19 cellular contexts compared by ENCODE assay signal in genomic region chr17:78265121-78265520, GRCh38. TPM values are rescaled to one million over a fixed set of nuclear protein-coding genes. Genes with fewer than 3 reads are reported as not detected.
"Had no signal": no experiment of that assay in that cellular context is flagged by ENCODE, and none has a peak within 500 bp of the region (broad histone marks: within the 10 kb centered on the region; RNA-seq: fewer than 3 reads in every experiment).

No MANE protein-coding gene starts in this region.

- H3K9me3 Mint-ChIP-seq: activated naive CD4-positive, alpha-beta T cell treated with anti-CD3 and anti-CD28 coated beads, Interleukin-2, amount 50 U/mL, for 72 hours; memory B cell; natural killer cell treated with Interleukin-12 subunit alpha and Interleukin-12 subunit beta and Interleukin-15 and Interleukin-18, amount 100 ng/mL, for 72 hours; stimulated activated naive CD8-positive, alpha-beta T cell treated with anti-CD3 and anti-CD28 coated beads, Interleukin-15, amount 100 ng/mL, for 72 hours had no signal

- H3K27me3 ChIP-seq: colonic mucosa, hepatocyte, testis had no signal

- DNase-seq: activated CD4-positive, alpha-beta T cell treated with anti-CD3 and anti-CD28 coated beads, Interleukin-2, amount 50 U/mL, for 48 hours; activated CD4-positive, CD25-positive, alpha-beta regulatory T cell treated with anti-CD3 and anti-CD28 coated beads, Interleukin-2, amount 50 U/mL, for 72 hours; activated effector memory CD4-positive, alpha-beta T cell treated with Interleukin-2 at 50 U/mL for 16 hours; amniotic stem cell; central memory CD4-positive, alpha-beta T cell; colonic mucosa; islet precursor cell; nucleus accumbens; stimulated activated naive CD8-positive, alpha-beta T cell treated with anti-CD3 and anti-CD28 coated beads, Interleukin-15, amount 100 ng/mL, for 72 hours; T1000; testis had no signal

- H3K4me1 ChIP-seq: colonic mucosa, prostate gland had no signal

- ATAC-seq: activated naive CD4-positive, alpha-beta T cell treated with anti-CD3 and anti-CD28 coated beads, Interleukin-2, amount 50 U/mL, for 72 hours; natural killer cell treated with Interleukin-12 subunit alpha and Interleukin-12 subunit beta and Interleukin-15 and Interleukin-18, amount 100 ng/mL, for 72 hours; sciatic nerve; stimulated activated naive CD8-positive, alpha-beta T cell treated with anti-CD3 and anti-CD28 coated beads, Interleukin-15, amount 100 ng/mL, for 72 hours had no signal

- H3K36me3 ChIP-seq: colonic mucosa, esophagus muscularis mucosa, prostate gland had no signal

- H3K27ac ChIP-seq: colonic mucosa, esophagus muscularis mucosa, hepatocyte, prostate gland, testis had no signal

- H3K9me3 ChIP-seq: colonic mucosa, esophagus muscularis mucosa, prostate gland, testis had no signal

- H3K4me3 Mint-ChIP-seq: memory B cell; natural killer cell treated with Interleukin-12 subunit alpha and Interleukin-12 subunit beta and Interleukin-15 and Interleukin-18, amount 100 ng/mL, for 72 hours; stimulated activated naive CD8-positive, alpha-beta T cell treated with anti-CD3 and anti-CD28 coated beads, Interleukin-15, amount 100 ng/mL, for 72 hours had no signal

- H3K27ac Mint-ChIP-seq: memory B cell; stimulated activated naive CD8-positive, alpha-beta T cell treated with anti-CD3 and anti-CD28 coated beads, Interleukin-15, amount 100 ng/mL, for 72 hours had no signal

- H3K27me3 Mint-ChIP-seq: memory B cell; natural killer cell treated with Interleukin-12 subunit alpha and Interleukin-12 subunit beta and Interleukin-15 and Interleukin-18, amount 100 ng/mL, for 72 hours; stimulated activated naive CD8-positive, alpha-beta T cell treated with anti-CD3 and anti-CD28 coated beads, Interleukin-15, amount 100 ng/mL, for 72 hours had no signal

- H3K36me3 Mint-ChIP-seq: activated naive CD4-positive, alpha-beta T cell treated with anti-CD3 and anti-CD28 coated beads, Interleukin-2, amount 50 U/mL, for 72 hours; memory B cell; natural killer cell treated with Interleukin-12 subunit alpha and Interleukin-12 subunit beta and Interleukin-15 and Interleukin-18, amount 100 ng/mL, for 72 hours had no signal

- H3K4me3 ChIP-seq: colonic mucosa, esophagus muscularis mucosa, hepatocyte, prostate gland, testis had no signal

RNA-seq across cellular contexts. Expression of gene TMEM235, which starts 33.7 kb away (rescaled TPM):
- total RNA-seq: activated naive CD4-positive, alpha-beta T cell treated with anti-CD3 and anti-CD28 coated beads, Interleukin-2, amount 50 U/mL, for 72 hours; colonic mucosa; esophagus muscularis mucosa; natural killer cell treated with Interleukin-12 subunit alpha and Interleukin-12 subunit beta and Interleukin-15 and Interleukin-18, amount 100 ng/mL, for 72 hours; prostate gland; sciatic nerve; testis; urinary bladder had no signal
- polyA plus RNA-seq: urinary bladder had no signal
